Comparison of ENCODE assay signal across 9 cellular contexts in the genomic region with DNA sequence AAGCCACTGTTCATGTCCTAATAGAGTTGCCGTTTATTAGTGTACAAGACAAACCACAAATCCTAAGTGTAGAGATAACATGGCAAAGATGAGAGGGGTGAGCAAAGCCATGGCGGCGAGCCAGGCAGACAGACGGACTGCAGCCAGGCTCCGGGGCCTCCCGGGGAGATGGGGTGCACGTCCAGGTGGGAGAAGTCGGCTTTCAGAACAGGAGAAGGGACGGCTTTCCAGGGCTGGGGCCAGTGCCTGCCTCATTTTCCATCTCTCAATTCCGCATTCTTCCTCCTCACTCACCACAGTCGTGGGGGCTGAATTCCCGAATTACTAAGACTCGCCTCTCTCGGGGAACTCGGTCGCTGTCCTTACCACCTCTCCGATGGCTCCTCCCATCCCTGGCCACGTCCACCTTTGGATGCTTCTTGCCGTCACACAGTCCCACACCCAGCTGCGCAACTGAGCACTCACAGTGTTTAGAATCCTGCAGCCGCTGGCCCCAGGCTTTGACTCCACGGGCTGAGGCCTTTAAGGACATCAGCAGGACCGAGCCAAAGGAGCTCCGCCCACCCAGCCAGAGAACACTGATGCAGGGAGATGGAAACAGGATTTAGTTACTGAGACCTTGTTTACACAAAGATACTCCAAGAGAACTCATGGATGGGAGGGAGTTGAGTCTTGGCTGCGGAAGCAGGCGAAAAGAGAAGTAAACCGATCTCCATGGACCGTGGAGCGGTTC. TPM values are rescaled to one million over a fixed set of nuclear protein-coding genes. Genes with fewer than 3 reads are reported as not detected.
A peak's percentile ranks its signal among the peaks of the same experiment; 100 is the strongest.
DNase-seq lines count a peak whose midpoint lies in the region; ATAC-seq, FAIRE-seq and TF ChIP-seq lines count a peak whose summit lies in the region.
"Had no signal": no experiment of that assay in that cellular context is flagged by ENCODE, and none has a peak within 500 bp of the region (broad histone marks: within the 10 kb centered on the region; RNA-seq: fewer than 3 reads in every experiment).

No MANE protein-coding gene starts in this region.

- no peaks in the 10 kb centered on the region for H3K27me3 ChIP-seq in bronchial epithelial cell (ENCODE audit: control insufficient read depth, insufficient read depth, low read length)
- H3K27me3 ChIP-seq in left lung, result peaks cover 0 to 4% of the 10 kb centered on the region in 2 donors
- no peaks in the 10 kb centered on the region for H3K27me3 ChIP-seq in thymus (ENCODE audit: control insufficient read depth, insufficient read depth)

- no peak overlapping the region for H3K27ac Mint-ChIP-seq in osteocyte (ENCODE audit: unreplicated experiment)
- no peak overlapping the region for H3K27ac Mint-ChIP-seq in activated CD4-positive, alpha-beta T cell treated with anti-CD3 and anti-CD28 coated beads for 36 hours

- peaks cover 15% of the 10 kb centered on the region for H3K27me3 Mint-ChIP-seq in osteocyte (ENCODE audit: unreplicated experiment)
- H3K27me3 Mint-ChIP-seq in activated CD4-positive, alpha-beta T cell treated with anti-CD3 and anti-CD28 coated beads for 36 hours, result peaks cover 2% of the 10 kb centered on the region

- H3K9me3 ChIP-seq in left lung (no peaks in the 10 kb centered on the region), thymus (ENCODE audit: control insufficient read depth) (no peaks in the 10 kb centered on the region)

- CTCF ChIA-PET in activated CD4-positive, alpha-beta T cell treated with anti-CD3 and anti-CD28 coated beads for 36 hours (lab: Charles Lee), result interaction anchor here (0.6 kb wide), 1 partner anchor 9 kb away, joined by 3 read pairs; no protein-coding TSS in a partner anchor

- H3K27ac ChIP-seq in left lung (peak overlapping the region in 1 of 2 donors; percentile 69), thymus (ENCODE audit: low read depth) (peak overlapping the region; percentile 33)

- H3K4me3 Mint-ChIP-seq in osteocyte (ENCODE audit: unreplicated experiment), result no peak overlapping the region
- no peak overlapping the region for H3K4me3 Mint-ChIP-seq in activated CD4-positive, alpha-beta T cell treated with anti-CD3 and anti-CD28 coated beads for 36 hours

- peak; percentile 82 for FAIRE-seq in bronchial epithelial cell (lab: Jason Lieb, UNC)
- FAIRE-seq: endothelial cell of umbilical vein had no signal

- H3K36me3 ChIP-seq in bronchial epithelial cell (ENCODE audit: control insufficient read depth, insufficient read depth, low read length) (no peaks in the 10 kb centered on the region), left lung (no peaks in the 10 kb centered on the region), thymus (ENCODE audit: control insufficient read depth, insufficient read depth) (no peaks in the 10 kb centered on the region)

- POLR2A ChIA-PET in activated CD4-positive, alpha-beta T cell treated with anti-CD3 and anti-CD28 coated beads for 36 hours (lab: Charles Lee), result no interaction called here

- H3K4me3 ChIP-seq in bronchial epithelial cell (ENCODE audit: low read depth, low read length) (no peak overlapping the region), left lung (no peak overlapping the region), thymus (ENCODE audit: low read length) (no peak overlapping the region)

- TF ChIP-seq CTCF in bronchial epithelial cell (IDR thresholded peaks at IDR 0.05; ENCODE audit: insufficient read depth, low read length, severe bottlenecking), result no peak
- TF ChIP-seq CTCF in left lung (IDR thresholded peaks at IDR 0.05), result no peak
- TF ChIP-seq CTCF in osteocyte (IDR thresholded peaks at IDR 0.05), result no peak

- 85% methylated on average over 29 of the region's 29 CpGs for WGBS in thymus

- H3K4me1 Mint-ChIP-seq in osteocyte (ENCODE audit: unreplicated experiment), result no peaks in the 10 kb centered on the region
- no peaks in the 10 kb centered on the region for H3K4me1 Mint-ChIP-seq in activated CD4-positive, alpha-beta T cell treated with anti-CD3 and anti-CD28 coated beads for 36 hours

- no peaks in the 10 kb centered on the region for H3K9me3 Mint-ChIP-seq in osteocyte (ENCODE audit: unreplicated experiment)
- no peaks in the 10 kb centered on the region for H3K9me3 Mint-ChIP-seq in activated CD4-positive, alpha-beta T cell treated with anti-CD3 and anti-CD28 coated beads for 36 hours (ENCODE audit: low read depth)

- intact Hi-C loops in left lung (cut with DNase I), result no loop called here
- intact Hi-C loops in activated CD4-positive, alpha-beta T cell treated with anti-CD3 and anti-CD28 coated beads for 36 hours (cut with DNase I, micrococcal nuclease), result no loop called here

- H3K4me1 ChIP-seq in left lung (no peaks in the 10 kb centered on the region), thymus (ENCODE audit: control insufficient read depth, insufficient read depth, low read length) (no peaks in the 10 kb centered on the region)

- DNase-seq in NCI-H1092 (lab: John Stamatoyannopoulos, UW) (peak; percentile 14), bronchial epithelial cell (ENCODE audit: low read depth) (no peak), left lung (peak in 1 of 2 donors; percentile 64), osteocyte (ENCODE audit: extremely low spot score, unreplicated experiment) (no peak), RPMI8226 (no peak)
- no peak for DNase-seq in activated CD4-positive, alpha-beta T cell treated with anti-CD3 and anti-CD28 coated beads for 36 hours

- ATAC-seq in left lung (peak; percentile 84), GM21367 (IDR thresholded peaks at IDR 0.05; ENCODE audit: unreplicated experiment) (no peak)
- ATAC-seq in activated CD4-positive, alpha-beta T cell treated with anti-CD3 and anti-CD28 coated beads for 36 hours, result no peak

- H3K36me3 Mint-ChIP-seq in osteocyte (ENCODE audit: unreplicated experiment), result no peaks in the 10 kb centered on the region
- no peaks in the 10 kb centered on the region for H3K36me3 Mint-ChIP-seq in activated CD4-positive, alpha-beta T cell treated with anti-CD3 and anti-CD28 coated beads for 36 hours (ENCODE audit: low read depth)

RNA-seq across cellular contexts. Expression of a gene that starts 59.7 kb away (rescaled TPM):
- total RNA-seq in bronchial epithelial cell (0.26 and 0.64 TPM in 2 replicates), left lung (1 to 10 TPM; 2.1 to 3.4 TPM), osteocyte (0.39 and 0.89 TPM in 2 replicates)
- polyA plus RNA-seq in thymus, result 0.98 TPM
- under 1 TPM; 0.26 to 0.55 TPM for total RNA-seq in activated CD4-positive, alpha-beta T cell treated with anti-CD3 and anti-CD28 coated beads for 36 hours
